In the genomic region with DNA sequence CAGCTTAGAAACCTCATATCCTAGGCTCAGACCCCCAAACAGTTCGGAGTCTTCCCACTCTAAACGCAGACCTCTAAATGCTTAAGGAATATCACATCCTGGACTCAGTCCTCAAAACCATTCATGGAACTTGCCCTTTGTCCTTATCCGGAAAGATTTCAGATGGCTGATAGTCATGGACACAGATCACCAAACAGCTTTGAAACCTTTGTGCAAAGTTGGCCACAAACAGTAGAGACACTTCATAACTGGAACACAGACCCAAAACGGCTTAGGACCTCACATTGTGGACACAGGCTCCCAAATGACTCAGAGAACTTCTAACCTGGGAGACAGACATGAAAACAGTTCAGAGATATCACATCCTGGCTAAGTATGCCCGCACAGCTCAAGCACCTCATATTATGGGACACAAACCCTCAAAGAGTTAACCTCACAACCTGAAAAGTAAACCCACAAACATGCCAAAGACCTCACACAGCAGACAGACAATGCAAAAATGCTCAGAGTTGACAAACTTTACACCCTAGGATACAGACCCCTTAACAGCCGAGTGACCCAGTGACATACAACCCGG, we compare ENCODE assay signal across 19 cellular contexts. TPM values are rescaled to one million over a fixed set of nuclear protein-coding genes. Genes with fewer than 3 reads are reported as not detected.
DNase-seq lines count a peak whose midpoint lies in the region; ATAC-seq and TF ChIP-seq lines count a peak whose summit lies in the region.
"Had no signal": no experiment of that assay in that cellular context is flagged by ENCODE, and none has a peak within 500 bp of the region (broad histone marks: within the 10 kb centered on the region; RNA-seq: fewer than 3 reads in every experiment).

No MANE protein-coding gene starts in this region.

- intact Hi-C loops in Right ventricle myocardium superior (cut with DNase I) = no loop called here
- intact Hi-C loops in cardiac septum (cut with DNase I) = no loop called here
- intact Hi-C loops in stomach (cut with DNase I; ENCODE audit: low total_unique reads) = no loop called here

- TF ChIP-seq EP300 in stomach (IDR thresholded peaks at IDR 0.05) = no peak

- ATAC-seq in Right ventricle myocardium superior (ENCODE audit: poor library complexity) (peak; percentile 40), left lobe of liver (peak; percentile 54)
- ATAC-seq in activated naive CD4-positive, alpha-beta T cell treated with anti-CD3 and anti-CD28 coated beads, Interleukin-2, amount 50 U/mL, for 72 hours = peak in 1 of 2 donors; percentile 11
- ATAC-seq in stimulated activated effector memory CD8-positive, alpha-beta T cell treated with anti-CD3 and anti-CD28 coated beads, Interleukin-12 subunit alpha, Interleukin-12 subunit beta, amount 100 ng/mL, for 72 hours = no peak

- H3K9me3 Mint-ChIP-seq in activated naive CD4-positive, alpha-beta T cell treated with anti-CD3 and anti-CD28 coated beads, Interleukin-2, amount 50 U/mL, for 72 hours = peaks cover 0 to 3% of the 10 kb centered on the region in 2 donors
- no peaks in the 10 kb centered on the region for H3K9me3 Mint-ChIP-seq in stimulated activated effector memory CD8-positive, alpha-beta T cell treated with anti-CD3 and anti-CD28 coated beads, Interleukin-12 subunit alpha, Interleukin-12 subunit beta, amount 100 ng/mL, for 72 hours
- H3K9me3 Mint-ChIP-seq: HFFc6 had no signal

- no peak for TF ChIP-seq POLR2A in stomach (IDR thresholded peaks at IDR 0.05)

- H3K27ac Mint-ChIP-seq in activated naive CD4-positive, alpha-beta T cell treated with anti-CD3 and anti-CD28 coated beads, Interleukin-2, amount 50 U/mL, for 72 hours = peak overlapping the region; percentile 8 to 87
- peak overlapping the region; percentile 91 for H3K27ac Mint-ChIP-seq in stimulated activated effector memory CD8-positive, alpha-beta T cell treated with anti-CD3 and anti-CD28 coated beads, Interleukin-12 subunit alpha, Interleukin-12 subunit beta, amount 100 ng/mL, for 72 hours
- H3K27ac Mint-ChIP-seq: HFFc6 had no signal

- H3K4me3 ChIP-seq in stomach = no peak overlapping the region
- H3K4me3 ChIP-seq: vagina had no signal

- peak overlapping the region; percentile 58 for H3K4me3 Mint-ChIP-seq in stimulated activated effector memory CD8-positive, alpha-beta T cell treated with anti-CD3 and anti-CD28 coated beads, Interleukin-12 subunit alpha, Interleukin-12 subunit beta, amount 100 ng/mL, for 72 hours
- H3K4me3 Mint-ChIP-seq: HFFc6 had no signal

- peaks cover 67% of the 10 kb centered on the region for H3K4me1 Mint-ChIP-seq in stimulated activated effector memory CD8-positive, alpha-beta T cell treated with anti-CD3 and anti-CD28 coated beads, Interleukin-12 subunit alpha, Interleukin-12 subunit beta, amount 100 ng/mL, for 72 hours

- no peaks in the 10 kb centered on the region for H3K9me3 ChIP-seq in stomach
- H3K9me3 ChIP-seq: vagina had no signal

- H3K27ac ChIP-seq in stomach = peak overlapping the region in 2 of 5 donors; percentile 4 to 22
- H3K27ac ChIP-seq: vagina had no signal

- DNase-seq in Right ventricle myocardium superior (no peak), cardiac septum (ENCODE audit: low spot score) (no peak), left lobe of liver (ENCODE audit: low spot score) (no peak), stomach (no peak)
- DNase-seq in activated naive CD4-positive, alpha-beta T cell treated with anti-CD3 and anti-CD28 coated beads, Interleukin-2, amount 50 U/mL, for 72 hours (ENCODE audit: low spot score in 2 of 2) = no peak
- DNase-seq in stimulated activated effector memory CD8-positive, alpha-beta T cell treated with anti-CD3 and anti-CD28 coated beads, Interleukin-12 subunit alpha, Interleukin-12 subunit beta, amount 100 ng/mL, for 72 hours (ENCODE audit: low spot score in 2 of 2) = no peak
- no peak for DNase-seq in stimulated activated CD4-positive, alpha-beta T cell treated with anti-CD3 and anti-CD28 coated beads, Interleukin-4, amount 100 ng/mL, for 1 hour
- no peak for DNase-seq in stimulated activated CD8-positive, alpha-beta memory T cell treated with anti-CD3 and anti-CD28 coated beads, Interleukin-4, amount 100 ng/mL, for 48 hours
- DNase-seq: activated CD4-positive, alpha-beta T cell treated with anti-CD3 and anti-CD28 coated beads for 4 hours; HFFc6; hypothalamus; NCI-H2171 had no signal

- H3K27me3 ChIP-seq in stomach = peaks cover 0 to 5% (median 0%) of the 10 kb centered on the region in 3 donors
- H3K27me3 ChIP-seq: vagina had no signal

- H3K36me3 Mint-ChIP-seq in activated naive CD4-positive, alpha-beta T cell treated with anti-CD3 and anti-CD28 coated beads, Interleukin-2, amount 50 U/mL, for 72 hours = peaks cover 0 to 16% of the 10 kb centered on the region in 2 donors
- H3K36me3 Mint-ChIP-seq in stimulated activated effector memory CD8-positive, alpha-beta T cell treated with anti-CD3 and anti-CD28 coated beads, Interleukin-12 subunit alpha, Interleukin-12 subunit beta, amount 100 ng/mL, for 72 hours = peaks cover 17% of the 10 kb centered on the region

- no peak for TF ChIP-seq CTCF in stomach (IDR thresholded peaks at IDR 0.05)

- WGBS in stomach, 5 donors = 60 to 71% (median 69%) methylated on average over 7 of the region's 7 CpGs

- peaks cover 0 to 21% (median 12%) of the 10 kb centered on the region in 4 donors for H3K36me3 ChIP-seq in stomach
- H3K36me3 ChIP-seq: vagina had no signal

- H3K4me1 ChIP-seq in stomach = no peaks in the 10 kb centered on the region
- H3K4me1 ChIP-seq: vagina had no signal

RNA-seq across cellular contexts. Expression of gene SUV39H1, which starts 15.5 kb away (rescaled TPM):
- total RNA-seq in Right ventricle myocardium superior (2.3 TPM), cardiac septum (2.5 TPM), left lobe of liver (4.3 TPM), stomach (1 to 10 TPM; 1.8 to 5.5 (median 4.5) TPM)
- total RNA-seq in activated naive CD4-positive, alpha-beta T cell treated with anti-CD3 and anti-CD28 coated beads, Interleukin-2, amount 50 U/mL, for 72 hours = 10 to 100 TPM; 31.5 to 36.4 TPM
- 1 to 10 TPM; 3.4 to 4.7 (median 3.7) TPM for polyA plus RNA-seq in stomach

RNA-seq across cellular contexts. Expression of gene WAS, which starts 28.4 kb away (rescaled TPM):
- 4.0 TPM for total RNA-seq in Right ventricle myocardium superior
- 2.8 TPM for total RNA-seq in cardiac septum
- 10 to 100 TPM; 88.9 to 93.0 TPM for total RNA-seq in activated naive CD4-positive, alpha-beta T cell treated with anti-CD3 and anti-CD28 coated beads, Interleukin-2, amount 50 U/mL, for 72 hours
- 3.2 TPM for total RNA-seq in left lobe of liver
- 1 to 10 TPM; 2.3 to 8.4 (median 4.1) TPM for total RNA-seq in stomach
- polyA plus RNA-seq in stomach = 1 to 10 TPM; 3.7 to 6.2 (median 4.9) TPM
- polyA plus RNA-seq: AG04450 had no signal

RNA-seq across cellular contexts. Expression of gene GLOD5, which starts 49.5 kb away (rescaled TPM):
- total RNA-seq in Right ventricle myocardium superior = not detected
- not detected for total RNA-seq in cardiac septum
- total RNA-seq in activated naive CD4-positive, alpha-beta T cell treated with anti-CD3 and anti-CD28 coated beads, Interleukin-2, amount 50 U/mL, for 72 hours = not detected
- total RNA-seq in left lobe of liver = 3.1 TPM
- not detected for total RNA-seq in stomach
- 1 to 10 TPM; 1.7 to 2.1 (median 1.7) TPM for polyA plus RNA-seq in stomach
- total RNA-seq: astrocyte, HFFc6, HT1080, kidney epithelial cell, mesenteric fat pad, SK-MEL-5, vagina had no signal
- polyA plus RNA-seq: AG04450 had no signal

Comparison
In these comparisons a context has a peak if more than half of its experiments do, and no peak if none do; other contexts are left out.
1. RNA of gene WAS, which starts 28.4 kb away (total RNA-seq): 88.9 to 93.0 TPM in activated naive CD4-positive, alpha-beta T cell treated with anti-CD3 and anti-CD28 coated beads, Interleukin-2, amount 50 U/mL, for 72 hours; 2.3 to 8.4 TPM in stomach, 4.0 TPM in Right ventricle myocardium superior (single experiment), 3.2 TPM in left lobe of liver (single experiment) and 2.8 TPM in cardiac septum (single experiment); every median in the first group is over 4 times any median in the second.